ENCODE assay signal across 20 cellular contexts in genomic region chr14:75156111-75156510, GRCh38.
"Had no signal": no experiment of that assay in that cellular context is flagged by ENCODE, and none has a peak within 500 bp of the region (broad histone marks: within the 10 kb centered on the region; RNA-seq: fewer than 3 reads in every experiment).

No MANE protein-coding gene starts in this region.

- H3K36me3 ChIP-seq: neutrophil, transverse colon had no signal

- H3K9me3 Mint-ChIP-seq: naive B cell; stimulated activated naive B cell treated with anti-CD40 and anti-IgM and Interleukin-4, amounts not matched to agents 10 μg/mL and 1 μg/mL and 100 μg/mL, for 72 hours; stimulated activated naive CD8-positive, alpha-beta T cell treated with anti-CD3 and anti-CD28 coated beads, Interleukin-15, amount 100 ng/mL, for 72 hours had no signal

- DNase-seq: cortex of kidney; erythroblast; foreskin keratinocyte; kidney; left cardiac atrium; left ventricle myocardium inferior; naive B cell; psoas muscle; retina; right lobe of liver; spleen; stimulated activated CD4-positive, alpha-beta T cell treated with anti-CD3 and anti-CD28 coated beads, Interleukin-15, amount 100 ng/mL, for 24 hours; stimulated activated CD4-positive, alpha-beta T cell treated with anti-CD3 and anti-CD28 coated beads, Interleukin-1b, Interleukin-23, amount 100 ng/mL, for 48 hours; stimulated activated CD4-positive, alpha-beta T cell treated with anti-CD3 and anti-CD28 coated beads, Interleukin-4, amount 100 ng/mL, for 24 hours; stimulated activated naive B cell treated with anti-CD40 and anti-IgM and Interleukin-4, amounts not matched to agents 10 μg/mL and 1 μg/mL and 100 μg/mL, for 72 hours; stimulated activated naive CD8-positive, alpha-beta T cell treated with anti-CD3 and anti-CD28 coated beads, Interleukin-15, amount 100 ng/mL, for 72 hours; transverse colon had no signal

- H3K27ac ChIP-seq: foreskin keratinocyte, left ventricle myocardium inferior, neutrophil, psoas muscle, right lobe of liver, spleen, thoracic aorta, transverse colon had no signal

- H3K4me1 ChIP-seq: foreskin keratinocyte had no signal

- H3K4me3 Mint-ChIP-seq: stimulated activated naive B cell treated with anti-CD40 and anti-IgM and Interleukin-4, amounts not matched to agents 10 μg/mL and 1 μg/mL and 100 μg/mL, for 72 hours had no signal

- H3K27me3 ChIP-seq: foreskin keratinocyte, neutrophil, right lobe of liver, spleen, transverse colon had no signal

- H3K9me3 ChIP-seq: left ventricle myocardium inferior, neutrophil, psoas muscle, right lobe of liver, spleen, thoracic aorta, transverse colon had no signal

- H3K27me3 Mint-ChIP-seq: naive B cell; stimulated activated naive B cell treated with anti-CD40 and anti-IgM and Interleukin-4, amounts not matched to agents 10 μg/mL and 1 μg/mL and 100 μg/mL, for 72 hours; stimulated activated naive CD8-positive, alpha-beta T cell treated with anti-CD3 and anti-CD28 coated beads, Interleukin-15, amount 100 ng/mL, for 72 hours had no signal

- H3K4me3 ChIP-seq: left ventricle myocardium inferior, lung, psoas muscle, right lobe of liver, spleen, thoracic aorta, transverse colon had no signal

- ATAC-seq: foreskin keratinocyte; left cardiac atrium; psoas muscle; right lobe of liver; stimulated activated naive B cell treated with anti-CD40 and anti-IgM and Interleukin-4, amounts not matched to agents 10 μg/mL and 1 μg/mL and 100 μg/mL, for 72 hours had no signal
